ENCODE assay signal across 8 cellular contexts in genomic region chr3:27134165-27134796, GRCh38.
DNase-seq lines count a peak whose midpoint lies in the region; ATAC-seq, FAIRE-seq and TF ChIP-seq lines count a peak whose summit lies in the region.

No MANE protein-coding gene starts in this region.

- no peaks in the 10 kb centered on the region for H4K20me1 ChIP-seq in osteoblast (ENCODE audit: insufficient read depth, low read length)

- no peak overlapping the region for H2AFZ ChIP-seq in osteoblast (ENCODE audit: low read length)

- H3K27ac ChIP-seq in Panc1 (ENCODE audit: low read length), result no peak overlapping the region
- H3K27ac ChIP-seq in osteoblast (ENCODE audit: low read depth, low read length), result no peak overlapping the region
- H3K27ac ChIP-seq in tibial artery, result no peak overlapping the region

- H3K79me2 ChIP-seq in osteoblast (ENCODE audit: insufficient read depth, low read length), result no peaks in the 10 kb centered on the region

- POLR2A ChIA-PET in Panc1 (lab: Charles Lee), result no interaction called here

- no peaks in the 10 kb centered on the region for H3K9me3 ChIP-seq in Panc1 (ENCODE audit: control insufficient read depth, insufficient read depth, low read depth, low read length)
- H3K9me3 ChIP-seq in osteoblast (ENCODE audit: low read depth, low read length), result no peaks in the 10 kb centered on the region
- no peaks in the 10 kb centered on the region for H3K9me3 ChIP-seq in tibial artery

- intact Hi-C loops in Panc1 (cut with micrococcal nuclease; ENCODE audit: unreplicated experiment) (loop anchor here (1.0 kb wide), 1 partner anchor 119 kb away; no protein-coding TSS in a partner anchor), tibial artery (cut with DNase I; ENCODE audit: low total_unique reads) (loop anchor here (2.0 kb wide), 1 partner anchor 143 kb away; no protein-coding TSS in a partner anchor)

- H3K4me3 ChIP-seq in Panc1 (ENCODE audit: low read depth in 2 of 2, low read length in 2 of 2) (no peak overlapping the region), osteoblast (ENCODE audit: insufficient read depth, low read length) (no peak overlapping the region), tibial artery (no peak overlapping the region)

- H3K36me3 ChIP-seq in Panc1 (ENCODE audit: control insufficient read depth, insufficient read depth, low read length), result no peaks in the 10 kb centered on the region
- H3K36me3 ChIP-seq in osteoblast (ENCODE audit: insufficient read depth, low read length), result peaks cover 4% of the 10 kb centered on the region
- no peaks in the 10 kb centered on the region for H3K36me3 ChIP-seq in tibial artery

- H3K4me1 ChIP-seq in Panc1 (ENCODE audit: control insufficient read depth, insufficient read depth, low read length) (no peaks in the 10 kb centered on the region), osteoblast (ENCODE audit: insufficient read depth, low read length) (peaks cover 4% of the 10 kb centered on the region), tibial artery (peaks cover 0 to 23% (median 10%) of the 10 kb centered on the region in 4 donors)

- no TSS peak for BruUV-seq in Panc1 (replicated peaks; lab: Mats Ljungman, UMichigan)

- no peak for FAIRE-seq in frontal cortex (lab: Jason Lieb, UNC)

- CTCF ChIA-PET in Panc1 (lab: Charles Lee), result interaction anchor here (1.4 to 1.7 kb wide), 2 partner anchors 119 to 224 kb away, joined by 3 to 11 read pairs; no protein-coding TSS in a partner anchor

- H3K27me3 ChIP-seq in Panc1 (ENCODE audit: control insufficient read depth, insufficient read depth, low read length) (no peaks in the 10 kb centered on the region), osteoblast (ENCODE audit: insufficient read depth, low read length) (no peaks in the 10 kb centered on the region), tibial artery (no peaks in the 10 kb centered on the region)

- peak; percentile 80 for TF ChIP-seq CTCF in GM20000 (IDR thresholded peaks at IDR 0.05; ENCODE audit: extremely low read depth, missing control alignments)
- peak; percentile 88 for TF ChIP-seq CTCF in Panc1 (IDR thresholded peaks at IDR 0.05)
- TF ChIP-seq CTCF in osteoblast (IDR thresholded peaks at IDR 0.05; ENCODE audit: extremely low read depth, low read depth, low read length), result peak; percentile 94
- peak; percentile 83 to 85 for TF ChIP-seq CTCF in tibial artery (IDR thresholded peaks at IDR 0.05)

- in situ Hi-C loops in Panc1 (cut with HindIII; ENCODE audit: low pct_unique_long_range_greater_than_20kb, low sequenced_read_pairs), result no loop called here

- DNase-seq in DMS53 (lab: John Stamatoyannopoulos, UW), result peak; percentile 51
- DNase-seq in GM20000 (ENCODE audit: low spot score), result peak; percentile 66
- peak; percentile 51 for DNase-seq in Panc1 (ENCODE audit: low read depth, low spot score)
- peak; percentile 30 to 34 for DNase-seq in activated T-helper 1 cell treated with anti-CD3 and anti-CD28 coated beads, Interleukin-2, amount 50 U/mL, for 16 hours (ENCODE audit: low read depth in 1 of 2, low spot score in 1 of 2)
- DNase-seq in frontal cortex (ENCODE audit: low spot score in 2 of 2), result peak; percentile 10 to 35
- peak; percentile 54 for DNase-seq in osteoblast (ENCODE audit: insufficient read length, low spot score, missing footprints)
- DNase-seq in tibial artery, result peak; percentile 58 to 74

- peak overlapping the region; percentile 54 for H3K4me2 ChIP-seq in osteoblast (ENCODE audit: insufficient read depth, low read length)

- ATAC-seq in HG03565 (IDR thresholded peaks at IDR 0.05; ENCODE audit: unreplicated experiment), result peak; percentile 98
- peak; percentile 89 for ATAC-seq in Panc1
